Comparison of ENCODE assay signal across 23 cellular contexts in the genomic region with DNA sequence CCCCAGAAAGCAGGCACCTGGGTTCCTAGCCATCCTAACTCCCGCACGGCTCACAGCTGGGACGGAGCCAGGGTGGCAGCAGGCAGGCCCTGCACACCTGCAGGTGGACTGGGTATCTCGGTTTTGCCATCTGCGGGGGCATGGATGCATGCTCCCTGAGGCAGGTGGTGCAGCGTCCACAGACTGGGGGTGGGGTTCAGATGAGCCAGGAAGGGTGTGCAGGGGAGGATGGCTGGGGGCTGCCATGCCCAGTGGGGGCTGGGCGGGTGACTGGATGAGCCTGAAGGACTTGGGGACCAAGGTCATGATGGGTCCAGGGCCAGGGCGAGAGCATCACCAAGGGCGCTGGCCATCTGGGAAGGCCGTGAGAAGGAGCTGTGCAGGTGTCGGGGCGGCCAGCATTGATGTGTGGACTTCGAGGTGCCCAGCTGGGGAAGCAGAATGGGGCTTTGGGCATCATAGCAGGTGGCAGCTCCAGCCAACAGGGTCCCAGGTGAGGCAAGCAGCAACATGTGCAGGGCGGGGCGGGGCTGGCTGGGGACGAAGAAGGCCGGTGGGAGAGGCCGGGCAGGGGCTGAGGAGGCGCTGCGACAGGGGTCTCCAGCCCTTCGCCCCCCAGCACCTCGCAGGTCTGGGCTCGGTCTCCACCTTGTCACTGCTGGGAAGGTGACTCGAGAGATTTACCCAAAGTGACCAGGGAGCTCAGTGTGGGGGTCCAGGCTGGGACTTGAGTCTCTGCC. TPM values are rescaled to one million over a fixed set of nuclear protein-coding genes. Genes with fewer than 3 reads are reported as not detected.
DNase-seq lines count a peak whose midpoint lies in the region; TF ChIP-seq lines count a peak whose summit lies in the region.
"Had no signal": no experiment of that assay in that cellular context is flagged by ENCODE, and none has a peak within 500 bp of the region (broad histone marks: within the 10 kb centered on the region; RNA-seq: fewer than 3 reads in every experiment).

No MANE protein-coding gene starts in this region.

- H4K91ac ChIP-seq in neuronal stem cell (ENCODE audit: low read depth, low read length, poor library complexity), result no peak overlapping the region

- H4K8ac ChIP-seq in neuronal stem cell (ENCODE audit: low read depth, low read length), result peak overlapping the region; percentile 43

- H2AFZ ChIP-seq in neuronal stem cell (ENCODE audit: low read length), result no peak overlapping the region

- H3K4me2 ChIP-seq in neuronal stem cell (ENCODE audit: insufficient read depth, low read length, poor library complexity, severe bottlenecking), result no peak overlapping the region
- H3K4me2 ChIP-seq: A549, SK-N-SH had no signal

- H3K36me3 ChIP-seq in H7 (replicated peaks; ENCODE audit: control insufficient read depth, insufficient read depth, low read length) (no peaks in the 10 kb centered on the region), left ventricle myocardium inferior (no peaks in the 10 kb centered on the region), neuronal stem cell (replicated peaks in 1 of 2; ENCODE audit: control insufficient read depth in 2 of 2, insufficient read depth in 2 of 2, low read length in 2 of 2) (no peaks in the 10 kb centered on the region), SJCRH30 (no peaks in the 10 kb centered on the region), BE2C (no peaks in the 10 kb centered on the region)
- H3K36me3 ChIP-seq: MG63 had no signal

- H3K27me3 ChIP-seq in H7 (ENCODE audit: control insufficient read depth, insufficient read depth, low read length) (no peaks in the 10 kb centered on the region), left ventricle myocardium inferior (ENCODE audit: low read depth) (peaks cover 38% of the 10 kb centered on the region), neuronal stem cell (ENCODE audit: control insufficient read depth in 3 of 3, insufficient read depth in 3 of 3, low read depth in 1 of 3, low read length in 3 of 3) (peaks cover 0 to 3% (median 0%) of the 10 kb centered on the region in 3 experiments), SJCRH30 (no peaks in the 10 kb centered on the region), BE2C (no peaks in the 10 kb centered on the region)
- H3K27me3 ChIP-seq: MG63 had no signal

- H2BK5ac ChIP-seq in neuronal stem cell (ENCODE audit: low read length), result no peak overlapping the region

- H2BK15ac ChIP-seq in neuronal stem cell (ENCODE audit: low read length), result peak overlapping the region; percentile 85

- no peaks in the 10 kb centered on the region for H3K79me1 ChIP-seq in neuronal stem cell (ENCODE audit: low read depth, low read length)

- H2BK12ac ChIP-seq in neuronal stem cell (ENCODE audit: low read length), result peak overlapping the region; percentile 58

- H3K4ac ChIP-seq in neuronal stem cell (ENCODE audit: low read length), result no peak overlapping the region

- H3K23ac ChIP-seq in neuronal stem cell (ENCODE audit: low read depth, low read length, poor library complexity), result peak overlapping the region; percentile 55

- peak overlapping the region; percentile 84 for H2AK5ac ChIP-seq in neuronal stem cell (ENCODE audit: low read depth, low read length)

- TF ChIP-seq CTCF in left ventricle myocardium inferior (IDR thresholded peaks at IDR 0.05; ENCODE audit: borderline replicate concordance) (no peak), BE2C (IDR thresholded peaks at IDR 0.05; ENCODE audit: low read depth, low read length) (no peak)

- H3K4me3 ChIP-seq in H7 (ENCODE audit: insufficient read depth, low read depth, low read length) (no peak overlapping the region), left ventricle myocardium inferior (no peak overlapping the region), neuronal stem cell (ENCODE audit: low read length in 2 of 2) (no peak overlapping the region), SJCRH30 (no peak overlapping the region), BE2C (ENCODE audit: low read depth, low read length) (no peak overlapping the region)
- H3K4me3 ChIP-seq: A549, GM12878, MG63 had no signal

- H3K14ac ChIP-seq in neuronal stem cell (ENCODE audit: low read length), result peak overlapping the region; percentile 71

- no peak overlapping the region for H2BK120ac ChIP-seq in neuronal stem cell (ENCODE audit: low read depth, low read length)

- DNase-seq in H7 (peak; percentile 37), NCI-H2171 (lab: John Stamatoyannopoulos, UW) (peak; percentile 60), left ventricle myocardium inferior (peak; percentile 7), neuronal stem cell (ENCODE audit: low spot score) (no peak), Kasumi-1 (lab: John Stamatoyannopoulos, UW) (no peak), SJCRH30 (no peak), BE2C (no peak)
- DNase-seq: AML-193, Caco-2, GDM1, KBM-7, MG63, NCI-H1105 treated with DMSO at 0.1 percent for 48 hours, NCI-H2029, NCI-H2227 treated with DMSO at 0.1 percent for 48 hours, NCI-H526 treated with DMSO at 0.1 percent for 48 hours, SIG-M5, SK-N-SH, SW 1271 had no signal

- peak overlapping the region; percentile 76 for H3K18ac ChIP-seq in neuronal stem cell (ENCODE audit: low read length)

- H3K4me1 ChIP-seq in left ventricle myocardium inferior (no peaks in the 10 kb centered on the region), neuronal stem cell (ENCODE audit: control insufficient read depth in 2 of 2, insufficient read depth in 1 of 2, low read depth in 1 of 2, low read length in 2 of 2) (no peaks in the 10 kb centered on the region), SJCRH30 (no peaks in the 10 kb centered on the region), BE2C (no peaks in the 10 kb centered on the region)
- H3K4me1 ChIP-seq: A549, Caco-2 had no signal

- H3K9me3 ChIP-seq in left ventricle myocardium inferior (replicated peaks), result peaks cover 12% of the 10 kb centered on the region
- peaks cover 0 to 1% of the 10 kb centered on the region in 2 donors for H3K9me3 ChIP-seq in neuronal stem cell (replicated peaks in 1 of 2; ENCODE audit: control insufficient read depth in 2 of 2, insufficient read depth in 1 of 2, low read depth in 1 of 2, low read length in 2 of 2)
- no peaks in the 10 kb centered on the region for H3K9me3 ChIP-seq in SJCRH30 (replicated peaks)
- H3K9me3 ChIP-seq in BE2C, result no peaks in the 10 kb centered on the region; the same call in 1 of the 2 replicates
- H3K9me3 ChIP-seq: MG63, SK-N-SH had no signal

- intact Hi-C loops in left ventricle myocardium inferior (cut with micrococcal nuclease), result no loop called here

- no peak overlapping the region for H3K27ac ChIP-seq in left ventricle myocardium inferior (replicated peaks)
- no peak overlapping the region for H3K27ac ChIP-seq in neuronal stem cell (replicated peaks; ENCODE audit: low read length)
- no peak overlapping the region for H3K27ac ChIP-seq in SJCRH30
- H3K27ac ChIP-seq: C4-2B, RWPE1 had no signal

- H3K9ac ChIP-seq in neuronal stem cell (ENCODE audit: low read depth, low read length, poor library complexity), result no peak overlapping the region
- H3K9ac ChIP-seq: SK-N-SH had no signal

- no CpG with 5 or more reads among the region's 24 CpGs for WGBS in neuronal stem cell (ENCODE audit: extremely low coverage in 2 of 2, insufficient read length in 2 of 2, insufficient replicate concordance in 1 of 2), 2 donors

RNA-seq across cellular contexts. Expression of gene ZNF469, which starts 41.0 kb away (rescaled TPM):
- total RNA-seq in H7 (2014; rRNA removed; shearing (Covaris generic)), result 0.28 and 0.44 TPM in 2 replicates
- total RNA-seq in left ventricle myocardium inferior, result 0.74 TPM
- polyA plus RNA-seq in neuronal stem cell (2013, experiment 1 of 2), result 0.26 TPM
- polyA plus RNA-seq in neuronal stem cell (2013, experiment 2 of 2), result 0.29 TPM
- not detected in 2 replicates for total RNA-seq in SJCRH30 (2014; rRNA removed; shearing (Covaris generic))
- polyA plus RNA-seq in BE2C (2012; ENCODE audit: insufficient read depth, insufficient read length, low read depth), result not detected

Comparison
In these comparisons a context has a peak if more than half of its experiments do, and no peak if none do; other contexts are left out.
1. DNase-seq: peak in H7 (single experiment), NCI-H2171 (single experiment) and left ventricle myocardium inferior (single experiment); none in neuronal stem cell (single experiment), Kasumi-1 (0 of 2), SJCRH30 (0 of 2) and BE2C (single experiment).